20 cellular contexts compared by ENCODE assay signal in genomic region chr9:84101892-84102632, GRCh38.
A peak's percentile ranks its signal among the peaks of the same experiment; 100 is the strongest.
DNase-seq lines count a peak whose midpoint lies in the region; ATAC-seq and TF ChIP-seq lines count a peak whose summit lies in the region.
"Had no signal": no experiment of that assay in that cellular context is flagged by ENCODE, and none has a peak within 500 bp of the region (broad histone marks: within the 10 kb centered on the region; RNA-seq: fewer than 3 reads in every experiment).

No MANE protein-coding gene starts in this region.

- no peak overlapping the region for H3K27ac ChIP-seq in GM23248
- H3K27ac ChIP-seq in Panc1 (ENCODE audit: low read length) = no peak overlapping the region
- no peak overlapping the region for H3K27ac ChIP-seq in iPS DF 6.9 (ENCODE audit: low read length)
- no peak overlapping the region for H3K27ac ChIP-seq in neural progenitor cell
- no peak overlapping the region for H3K27ac ChIP-seq in gastrocnemius medialis
- H3K27ac ChIP-seq: cardiac muscle cell, epithelial cell of prostate, prostate gland had no signal

- WGBS in GM23248 (ENCODE audit: low coverage in 1 of 2, low lambda C conversion rate in 2 of 2, missing lambda C conversion rate in 2 of 2), 2 experiments = 30 to 33% methylated on average over 15 to 29 of the region's 29 CpGs
- WGBS in iPS DF 6.9 (ENCODE audit: insufficient coverage, insufficient read length) = no CpG with 5 or more reads among the region's 29 CpGs

- no peaks in the 10 kb centered on the region for H4K20me1 ChIP-seq in GM23248 (ENCODE audit: insufficient read depth)
- H4K20me1 ChIP-seq in neural progenitor cell (ENCODE audit: low read depth) = no peaks in the 10 kb centered on the region

- TF ChIP-seq CTCF in Panc1 (IDR thresholded peaks at IDR 0.05) (no peak), neural progenitor cell (IDR thresholded peaks at IDR 0.05) (no peak), gastrocnemius medialis (IDR thresholded peaks at IDR 0.05 in 4 of 5, conservative IDR thresholded peaks at IDR 0.05 in 1 of 5) (no peak), natural killer cell (IDR thresholded peaks at IDR 0.05) (no peak)

- H3K4me2 ChIP-seq in GM23248 (ENCODE audit: unreplicated experiment) = no peak overlapping the region
- H3K4me2 ChIP-seq in neural progenitor cell = peak overlapping the region; percentile 85

- H2AFZ ChIP-seq in GM23248 (0 out of 2 replicates have a peak overlapping the region, but pooled peaks have one; percentile 38), neural progenitor cell (replicated peaks) (peak overlapping the region; percentile 76)

- H3K27me3 ChIP-seq in GM23248 (replicated peaks; ENCODE audit: insufficient read depth) (peaks cover 6% of the 10 kb centered on the region; the same call in 1 of the 2 replicates), Panc1 (ENCODE audit: control insufficient read depth, insufficient read depth, low read length) (no peaks in the 10 kb centered on the region; the same call in 1 of the 2 replicates), iPS DF 6.9 (ENCODE audit: control insufficient read depth, insufficient read depth, low read length) (peaks cover 2% of the 10 kb centered on the region; the same call in 1 of the 2 replicates), neural progenitor cell (peaks cover 52% of the 10 kb centered on the region), gastrocnemius medialis (peaks cover 0 to 3% (median 0%) of the 10 kb centered on the region in 3 donors)

- no peak for TF ChIP-seq POLR2A in gastrocnemius medialis (IDR thresholded peaks at IDR 0.05)

- H3K4me3 Mint-ChIP-seq in neural progenitor cell (peak overlapping the region; percentile 81), natural killer cell (no peak overlapping the region)

- ATAC-seq in Panc1 (no peak), gastrocnemius medialis (no peak), left lobe of liver (no peak), natural killer cell (no peak), HG03095 (IDR thresholded peaks at IDR 0.05; ENCODE audit: unreplicated experiment) (no peak)

- H3K9ac ChIP-seq in GM23248 = no peak overlapping the region
- H3K9ac ChIP-seq in neural progenitor cell = no peak overlapping the region

- H3K4me1 ChIP-seq in GM23248 (ENCODE audit: insufficient read depth) (no peaks in the 10 kb centered on the region), Panc1 (ENCODE audit: control insufficient read depth, insufficient read depth, low read length) (no peaks in the 10 kb centered on the region), iPS DF 6.9 (ENCODE audit: control insufficient read depth, insufficient read depth, low read length) (no peaks in the 10 kb centered on the region), neural progenitor cell (peaks cover 11% of the 10 kb centered on the region), gastrocnemius medialis (no peaks in the 10 kb centered on the region)
- H3K4me1 ChIP-seq: BE2C, prostate gland had no signal

- POLR2A ChIA-PET in Panc1 (lab: Charles Lee) = no interaction called here

- no peaks in the 10 kb centered on the region for H3K9me3 Mint-ChIP-seq in neural progenitor cell
- H3K9me3 Mint-ChIP-seq in natural killer cell = no peaks in the 10 kb centered on the region

- H3K9me2 ChIP-seq in GM23248 (ENCODE audit: insufficient read depth) = no peaks in the 10 kb centered on the region

- H3K4me3 ChIP-seq in GM23248 (no peak overlapping the region), Panc1 (ENCODE audit: low read depth in 2 of 2, low read length in 2 of 2) (peak overlapping the region; percentile 3 to 22; a peak in 3 of 4 replicates), iPS DF 6.9 (ENCODE audit: low read length) (peak overlapping the region; percentile 21; the same call in 1 of the 2 replicates), neural progenitor cell (peak overlapping the region; percentile 54), gastrocnemius medialis (no peak overlapping the region)
- H3K4me3 ChIP-seq: cardiac muscle cell, prostate gland had no signal

- H3K9me3 ChIP-seq in GM23248 (ENCODE audit: low read depth) (no peaks in the 10 kb centered on the region), Panc1 (ENCODE audit: control insufficient read depth, insufficient read depth, low read depth, low read length) (no peaks in the 10 kb centered on the region), iPS DF 6.9 (ENCODE audit: control insufficient read depth, insufficient read depth, low read length) (no peaks in the 10 kb centered on the region), neural progenitor cell (ENCODE audit: low read depth) (no peaks in the 10 kb centered on the region), gastrocnemius medialis (no peaks in the 10 kb centered on the region)
- H3K9me3 ChIP-seq: BE2C, prostate gland had no signal

- H3F3A ChIP-seq in GM23248 (ENCODE audit: insufficient read depth) = no peaks in the 10 kb centered on the region
- peaks cover 5% of the 10 kb centered on the region for H3F3A ChIP-seq in neural progenitor cell (ENCODE audit: low read depth)

- in situ Hi-C loops in GM23248 (cut with MboI) = no loop called here
- in situ Hi-C loops in Panc1 (cut with HindIII; ENCODE audit: low pct_unique_long_range_greater_than_20kb, low sequenced_read_pairs) = no loop called here
- in situ Hi-C loops in gastrocnemius medialis (cut with MboI; ENCODE audit: low sequenced_read_pairs in 4 of 4) = no loop called here

- no peaks in the 10 kb centered on the region for H3K36me3 Mint-ChIP-seq in neural progenitor cell
- H3K36me3 Mint-ChIP-seq in natural killer cell = no peaks in the 10 kb centered on the region

- H3K36me3 ChIP-seq in GM23248 (ENCODE audit: low read depth) = no peaks in the 10 kb centered on the region
- no peaks in the 10 kb centered on the region for H3K36me3 ChIP-seq in Panc1 (ENCODE audit: control insufficient read depth, insufficient read depth, low read length)
- H3K36me3 ChIP-seq in iPS DF 6.9 (ENCODE audit: control insufficient read depth, insufficient read depth, low read length) = no peaks in the 10 kb centered on the region
- H3K36me3 ChIP-seq in neural progenitor cell = no peaks in the 10 kb centered on the region
- no peaks in the 10 kb centered on the region for H3K36me3 ChIP-seq in gastrocnemius medialis
- H3K36me3 ChIP-seq: BE2C, cardiac muscle cell, prostate gland had no signal

- no TSS peak for BruUV-seq in Panc1 (replicated peaks; lab: Mats Ljungman, UMichigan)

- H3K4me1 Mint-ChIP-seq in neural progenitor cell (peaks cover 12% of the 10 kb centered on the region), natural killer cell (peaks cover under 1 to 3% of the 10 kb centered on the region in 2 donors)

- intact Hi-C loops in Panc1 (cut with micrococcal nuclease; ENCODE audit: unreplicated experiment) (no loop called here), gastrocnemius medialis (cut with DNase I; ENCODE audit: low total_unique reads) (no loop called here), natural killer cell (cut with micrococcal nuclease) (no loop called here)

- H3K27ac Mint-ChIP-seq in neural progenitor cell (no peak overlapping the region), natural killer cell (no peak overlapping the region)

- CTCF ChIA-PET in Panc1 (lab: Charles Lee) = no interaction called here

- H3K27me3 Mint-ChIP-seq in neural progenitor cell (ENCODE audit: insufficient read depth, low read depth) = peaks cover 7% of the 10 kb centered on the region
- H3K27me3 Mint-ChIP-seq in natural killer cell (ENCODE audit: low read depth in 2 of 2) = peaks cover 37 to 55% of the 10 kb centered on the region in 2 donors

- H3K79me2 ChIP-seq in GM23248 (ENCODE audit: insufficient read depth) (no peaks in the 10 kb centered on the region), neural progenitor cell (ENCODE audit: low read depth) (no peaks in the 10 kb centered on the region)

- DNase-seq in GM23248 = no peak
- DNase-seq in Panc1 (ENCODE audit: low read depth, low spot score) = no peak
- DNase-seq in iPS DF 6.9 (ENCODE audit: low read depth, low spot score) = no peak
- peak; percentile 60 for DNase-seq in neural progenitor cell (ENCODE audit: low spot score)
- no peak for DNase-seq in gastrocnemius medialis
- no peak for DNase-seq in left lobe of liver (ENCODE audit: low spot score)
- no peak for DNase-seq in natural killer cell
- DNase-seq: activated CD8-positive, alpha-beta memory T cell treated with anti-CD3 and anti-CD28 coated beads, Interleukin-2, amount 50 U/mL, for 4 hours; activated naive CD4-positive, alpha-beta T cell treated with anti-CD3 and anti-CD28 coated beads, Interleukin-2, amount 50 U/mL, for 16 hours; BE2C; DMS 273 treated with DMSO at 0.1 percent for 48 hours; GOT3; Kasumi-1; midbrain; NCI-H1694; NCI-H524 treated with DMSO at 0.1 percent for 48 hours had no signal

Comparison
In these comparisons a context has a peak if more than half of its experiments do, and no peak if none do; other contexts are left out.
1. H3K4me3 ChIP-seq: peak in Panc1 (2 of 2), iPS DF 6.9 (single experiment) and neural progenitor cell (single experiment); none in GM23248 (single experiment) and gastrocnemius medialis (0 of 4).